10 cellular contexts compared by ENCODE assay signal in the genomic region with DNA sequence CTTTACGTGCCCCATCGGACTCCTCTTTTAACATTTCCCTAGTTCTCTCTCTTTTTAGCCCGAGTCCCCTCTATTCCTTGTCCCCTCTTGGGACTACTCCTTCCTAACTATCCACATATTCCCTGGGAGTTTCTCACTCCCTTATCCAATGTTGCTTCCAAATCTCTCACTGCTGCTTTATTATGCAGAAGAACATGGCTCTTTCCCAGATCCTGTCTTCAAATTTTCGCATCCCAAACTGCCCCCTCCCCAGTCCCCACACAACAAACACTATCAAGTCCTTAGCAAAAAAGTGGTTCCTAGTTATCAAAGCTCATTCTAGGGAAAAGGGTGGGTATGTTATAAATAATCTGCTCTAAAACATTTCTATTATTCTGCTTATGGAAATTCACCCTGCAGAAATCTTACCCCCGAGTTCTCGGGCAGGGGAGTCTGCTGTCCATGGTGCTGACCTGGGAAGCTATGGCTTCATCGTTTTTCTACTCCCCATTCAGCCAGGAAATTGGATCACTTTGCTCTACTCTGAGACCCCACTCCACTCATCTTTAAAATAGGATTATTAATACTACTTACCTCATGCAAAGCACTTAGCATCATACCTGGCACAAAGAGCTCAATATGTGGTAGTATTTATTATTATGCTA.
DNase-seq lines count a peak whose midpoint lies in the region; TF ChIP-seq lines count a peak whose summit lies in the region.
"Had no signal": no experiment of that assay in that cellular context is flagged by ENCODE, and none has a peak within 500 bp of the region (broad histone marks: within the 10 kb centered on the region; RNA-seq: fewer than 3 reads in every experiment).

No MANE protein-coding gene starts in this region.

- no peaks in the 10 kb centered on the region for H3K9me2 ChIP-seq in OCI-LY7 (ENCODE audit: insufficient read depth, low read length)

- BruUV-seq in OCI-LY7 (replicated peaks; lab: Mats Ljungman, UMichigan), result no TSS peak

- H3K4me1 ChIP-seq in OCI-LY7 (ENCODE audit: insufficient read depth, low read length, poor library complexity, severe bottlenecking) (no peaks in the 10 kb centered on the region), endodermal cell (ENCODE audit: control insufficient read depth, insufficient read depth, low read length) (no peaks in the 10 kb centered on the region)

- H3K9me3 Mint-ChIP-seq in endodermal cell, result no peaks in the 10 kb centered on the region
- H3K9me3 Mint-ChIP-seq: dendritic cell treated with granulocyte-macrophage colony-stimulating factor and Interleukin-4, amounts not matched to agents 40 ng/mL and 50 ng/mL, for 4 days had no signal

- H3K27me3 ChIP-seq in endodermal cell (ENCODE audit: control insufficient read depth, insufficient read depth, low read length, poor library complexity, severe bottlenecking), result peaks cover 39% of the 10 kb centered on the region

- peaks cover 9% of the 10 kb centered on the region for H3K4me1 Mint-ChIP-seq in endodermal cell

- H3K27me3 Mint-ChIP-seq in endodermal cell (ENCODE audit: insufficient read depth), result peaks cover 4% of the 10 kb centered on the region
- H3K27me3 Mint-ChIP-seq: dendritic cell treated with granulocyte-macrophage colony-stimulating factor and Interleukin-4, amounts not matched to agents 40 ng/mL and 50 ng/mL, for 4 days had no signal

- TF ChIP-seq CTCF in OCI-LY7 (conservative IDR thresholded peaks at IDR 0.05; ENCODE audit: low read length), result no peak
- TF ChIP-seq CTCF in endodermal cell (conservative IDR thresholded peaks at IDR 0.05), result no peak

- H3K79me2 ChIP-seq in OCI-LY7 (ENCODE audit: insufficient read depth, low read depth, low read length), result no peaks in the 10 kb centered on the region

- H3K27ac ChIP-seq in OCI-LY7 (ENCODE audit: low read depth, low read length, poor library complexity, severe bottlenecking) (no peak overlapping the region), endodermal cell (ENCODE audit: low read depth, low read length) (no peak overlapping the region)

- H3K4me2 ChIP-seq in OCI-LY7 (ENCODE audit: low read length), result no peak overlapping the region

- intact Hi-C loops in OCI-LY7 (cut with micrococcal nuclease; ENCODE audit: unreplicated experiment), result no loop called here

- H3K4me3 Mint-ChIP-seq in endodermal cell, result no peak overlapping the region
- H3K4me3 Mint-ChIP-seq: dendritic cell treated with granulocyte-macrophage colony-stimulating factor and Interleukin-4, amounts not matched to agents 40 ng/mL and 50 ng/mL, for 4 days had no signal

- H3K4me3 ChIP-seq in OCI-LY7 (ENCODE audit: low read depth, low read length, poor library complexity, severe bottlenecking) (no peak overlapping the region), endodermal cell (ENCODE audit: low read length) (no peak overlapping the region)

- H3K36me3 ChIP-seq in OCI-LY7 (ENCODE audit: insufficient read depth, low read length), result no peaks in the 10 kb centered on the region
- no peaks in the 10 kb centered on the region for H3K36me3 ChIP-seq in endodermal cell (ENCODE audit: control insufficient read depth, insufficient read depth, low read length)

- H3K9ac ChIP-seq in endodermal cell (ENCODE audit: extremely low read depth, low read length, poor library complexity, severe bottlenecking), result no peak overlapping the region

- no peak overlapping the region for H2AFZ ChIP-seq in OCI-LY7 (ENCODE audit: low read length)

- CTCF ChIA-PET in OCI-LY7 (lab: Charles Lee; ENCODE audit: unreplicated experiment), result no interaction called here

- H3K9me3 ChIP-seq in OCI-LY7 (ENCODE audit: low read length), result no peaks in the 10 kb centered on the region
- no peaks in the 10 kb centered on the region for H3K9me3 ChIP-seq in endodermal cell (ENCODE audit: control insufficient read depth, low read length)

- 42 to 47% methylated on average over 6 to 7 of the region's 7 CpGs for WGBS in endodermal cell (ENCODE audit: insufficient coverage in 1 of 2, insufficient read length in 1 of 2), 2 experiments

- H3K27ac Mint-ChIP-seq in endodermal cell, result no peak overlapping the region
- H3K27ac Mint-ChIP-seq: dendritic cell treated with granulocyte-macrophage colony-stimulating factor and Interleukin-4, amounts not matched to agents 40 ng/mL and 50 ng/mL, for 4 days had no signal

- POLR2A ChIA-PET in OCI-LY7 (lab: Charles Lee), result no interaction called here

- H4K20me1 ChIP-seq in OCI-LY7 (ENCODE audit: insufficient read depth, low read length), result no peaks in the 10 kb centered on the region

- H3K36me3 Mint-ChIP-seq in endodermal cell (ENCODE audit: low read depth), result no peaks in the 10 kb centered on the region

- peak; percentile 26 for DNase-seq in activated CD4-positive, alpha-beta T cell treated with anti-CD3 and anti-CD28 coated beads for 48 hours
- no peak for DNase-seq in activated CD4-positive, alpha-beta T cell treated with anti-CD3 and anti-CD28 coated beads for 1 hour
- peak; percentile 17 for DNase-seq in OCI-LY7 (ENCODE audit: low spot score)
- peak; percentile 88 for DNase-seq in endodermal cell
- peak; percentile 1 for DNase-seq in renal cortical epithelial cell (ENCODE audit: low read depth)
- DNase-seq in SW 1271 (lab: John Stamatoyannopoulos, UW), result no peak
- no peak for DNase-seq in C1 segment of cervical spinal cord (lab: John Stamatoyannopoulos, UW)
- no peak for DNase-seq in NCI-H510A treated with DMSO at 0.1 percent for 48 hours (lab: John Stamatoyannopoulos, UW)
- DNase-seq: NCI-H2107 had no signal

Comparison
In these comparisons a context has a peak if more than half of its experiments do, and no peak if none do; other contexts are left out.
1. DNase-seq: peak in activated CD4-positive, alpha-beta T cell treated with anti-CD3 and anti-CD28 coated beads for 48 hours (single experiment), OCI-LY7 (single experiment), endodermal cell (single experiment) and renal cortical epithelial cell (single experiment); none in activated CD4-positive, alpha-beta T cell treated with anti-CD3 and anti-CD28 coated beads for 1 hour (single experiment), SW 1271 (0 of 2), C1 segment of cervical spinal cord (0 of 14) and NCI-H510A treated with DMSO at 0.1 percent for 48 hours (single experiment).